In genomic region chr20:8376940-8377339, GRCh38 we compare ENCODE assay signal across 35 cellular contexts.
"Had no signal": no experiment of that assay in that cellular context is flagged by ENCODE, and none has a peak within 500 bp of the region (broad histone marks: within the 10 kb centered on the region; RNA-seq: fewer than 3 reads in every experiment).

No MANE protein-coding gene starts in this region.

- H3K27ac Mint-ChIP-seq: activated B cell treated with CpG ODN at 0.5 μM for 24 hours; activated CD4-positive, alpha-beta memory T cell treated with anti-CD3 and anti-CD28 coated beads for 36 hours; activated CD4-positive, alpha-beta T cell treated with anti-CD3 and anti-CD28 coated beads, Interleukin-2, amount 10 ng/mL, durations not matched to agents 24 days and 14 days; activated CD8-positive, alpha-beta T cell treated with anti-CD3 and anti-CD28 coated beads for 36 hours; activated naive CD4-positive, alpha-beta T cell treated with anti-CD3 and anti-CD28 coated beads for 36 hours; activated naive CD4-positive, alpha-beta T cell treated with anti-CD3 and anti-CD28 coated beads, Interleukin-2, amount 50 U/mL, for 72 hours; activated naive CD8-positive, alpha-beta T cell treated with anti-CD3 and anti-CD28 coated beads for 36 hours; activated T-cell treated with anti-CD3 and anti-CD28 coated beads, Interleukin-2, amount 50 U/mL, for 72 hours; activated T-helper 1 cell treated with anti-CD3 and anti-CD28 coated beads, Interleukin-12 subunit alpha, Interleukin-12 subunit beta, Interleukin-2, Interleukin-4 antibody, amounts not matched to agents 30 ng/mL and 10 ng/mL and 1 ng/mL, durations not matched to agents 14 hours and 24 hours and 36 hours; activated T-helper 17 cell treated with anti-CD3 and anti-CD28 coated beads, Interleukin-2, amount 50 U/mL, for 72 hours; T-helper 1 cell treated with Interleukin-12 subunit alpha and Interleukin-12 subunit beta and Interleukin-4 antibody, amounts not matched to agents 30 μg/mL and 1 μg/mL, for 36 hours; T-helper 2 cell treated with Interferon-gamma antibody and Interleukin-4, amounts not matched to agents 5 μg/mL and 100 μg/mL, for 36 hours had no signal

- H3K27me3 Mint-ChIP-seq: activated CD4-positive, alpha-beta memory T cell treated with anti-CD3 and anti-CD28 coated beads for 36 hours; activated CD4-positive, alpha-beta T cell treated with anti-CD3 and anti-CD28 coated beads, Interleukin-2, amount 10 ng/mL, durations not matched to agents 24 days and 14 days; activated CD8-positive, alpha-beta T cell treated with anti-CD3 and anti-CD28 coated beads for 36 hours; activated naive CD8-positive, alpha-beta T cell treated with anti-CD3 and anti-CD28 coated beads for 36 hours; activated T-helper 17 cell treated with anti-CD3 and anti-CD28 coated beads, Interleukin-2, amount 50 U/mL, for 72 hours had no signal

- H3K9me3 ChIP-seq: adrenal gland, body of pancreas, breast epithelium had no signal

- H3K4me1 Mint-ChIP-seq: activated B cell treated with CpG ODN at 0.5 μM for 24 hours; activated CD4-positive, alpha-beta T cell treated with anti-CD3 and anti-CD28 coated beads, Interleukin-2, amount 10 ng/mL, durations not matched to agents 24 days and 14 days; activated naive CD8-positive, alpha-beta T cell treated with anti-CD3 and anti-CD28 coated beads for 36 hours; activated T-helper 17 cell treated with anti-CD3 and anti-CD28 coated beads, Interleukin-2, amount 50 U/mL, for 72 hours had no signal

- H3K4me3 Mint-ChIP-seq: activated B cell treated with CpG ODN at 0.5 μM for 24 hours; activated CD4-positive, alpha-beta memory T cell treated with anti-CD3 and anti-CD28 coated beads for 36 hours; activated CD4-positive, alpha-beta T cell treated with anti-CD3 and anti-CD28 coated beads, Interleukin-2, amount 10 ng/mL, durations not matched to agents 24 days and 14 days; activated CD8-positive, alpha-beta T cell treated with anti-CD3 and anti-CD28 coated beads for 36 hours; activated naive CD4-positive, alpha-beta T cell treated with anti-CD3 and anti-CD28 coated beads for 36 hours; activated naive CD8-positive, alpha-beta T cell treated with anti-CD3 and anti-CD28 coated beads for 36 hours; activated T-cell treated with anti-CD3 and anti-CD28 coated beads, Interleukin-2, amount 50 U/mL, for 4 hours; activated T-cell treated with anti-CD3 and anti-CD28 coated beads, Interleukin-2, amount 50 U/mL, for 72 hours; activated T-helper 1 cell treated with anti-CD3 and anti-CD28 coated beads, Interleukin-12 subunit alpha, Interleukin-12 subunit beta, Interleukin-2, Interleukin-4 antibody, amounts not matched to agents 30 ng/mL and 10 ng/mL and 1 ng/mL, durations not matched to agents 14 hours and 24 hours and 36 hours; activated T-helper 17 cell treated with anti-CD3 and anti-CD28 coated beads, Interleukin-2, amount 50 U/mL, for 72 hours; T-helper 1 cell treated with Interleukin-12 subunit alpha and Interleukin-12 subunit beta and Interleukin-4 antibody, amounts not matched to agents 30 μg/mL and 1 μg/mL, for 36 hours; T-helper 2 cell treated with Interferon-gamma antibody and Interleukin-4, amounts not matched to agents 5 μg/mL and 100 μg/mL, for 36 hours had no signal

- H3K36me3 Mint-ChIP-seq: activated CD4-positive, alpha-beta memory T cell treated with anti-CD3 and anti-CD28 coated beads for 36 hours; activated naive CD4-positive, alpha-beta T cell treated with anti-CD3 and anti-CD28 coated beads, Interleukin-2, amount 50 U/mL, for 72 hours had no signal

- H3K4me1 ChIP-seq: adrenal gland, body of pancreas, breast epithelium had no signal

- H3K4me3 ChIP-seq: adrenal gland, body of pancreas, breast epithelium had no signal

- ATAC-seq: activated CD8-positive, alpha-beta T cell treated with anti-CD3 and anti-CD28 coated beads for 36 hours; activated naive CD4-positive, alpha-beta T cell treated with anti-CD3 and anti-CD28 coated beads, Interleukin-2, amount 50 U/mL, for 72 hours; activated T-cell treated with anti-CD3 and anti-CD28 coated beads, Interleukin-2, amount 50 U/mL, for 4 hours; activated T-cell treated with anti-CD3 and anti-CD28 coated beads, Interleukin-2, amount 50 U/mL, for 72 hours; activated T-helper 17 cell treated with anti-CD3 and anti-CD28 coated beads, Interleukin-2, amount 50 U/mL, for 72 hours; body of pancreas had no signal

- DNase-seq: activated B cell treated with CpG ODN at 0.5 μM for 24 hours; activated CD4-positive, alpha-beta memory T cell treated with anti-CD3 and anti-CD28 coated beads for 36 hours; activated CD4-positive, alpha-beta T cell treated with anti-CD3 and anti-CD28 coated beads for 4 hours; activated CD4-positive, alpha-beta T cell treated with anti-CD3 and anti-CD28 coated beads, Interleukin-2, amount 10 ng/mL, durations not matched to agents 24 days and 14 days; activated CD4-positive, alpha-beta T cell treated with anti-CD3 and anti-CD28 coated beads, Interleukin-2, amount 50 U/mL, for 1 hour; activated CD4-positive, alpha-beta T cell treated with anti-CD3 and anti-CD28 coated beads, Interleukin-2, amount 50 U/mL, for 4 hours; activated CD4-positive, CD25-positive, alpha-beta regulatory T cell treated with anti-CD3 and anti-CD28 coated beads, Interleukin-2, amount 50 U/mL, for 72 hours; activated CD8-positive, alpha-beta memory T cell treated with anti-CD3 and anti-CD28 coated beads, Interleukin-2, amount 50 U/mL, for 4 hours; activated CD8-positive, alpha-beta T cell treated with anti-CD3 and anti-CD28 coated beads for 36 hours; activated effector memory CD4-positive, alpha-beta T cell treated with anti-CD3 and anti-CD28 coated beads, Interleukin-2, amount 50 U/mL, for 16 hours; activated gamma-delta T cell treated with Interleukin-2 at 50 U/mL for 16 hours; activated naive CD4-positive, alpha-beta T cell; activated naive CD4-positive, alpha-beta T cell treated with anti-CD3 and anti-CD28 coated beads for 36 hours; activated naive CD4-positive, alpha-beta T cell treated with anti-CD3 and anti-CD28 coated beads, Interleukin-2, amount 50 U/mL, for 16 hours; activated naive CD8-positive, alpha-beta T cell treated with anti-CD3 and anti-CD28 coated beads for 36 hours; activated T-cell treated with anti-CD3 and anti-CD28 coated beads for 4 hours; activated T-cell treated with anti-CD3 and anti-CD28 coated beads, Interleukin-2, amount 50 U/mL, for 1 hour; activated T-cell treated with anti-CD3 and anti-CD28 coated beads, Interleukin-2, amount 50 U/mL, for 4 hours; activated T-cell treated with anti-CD3 and anti-CD28 coated beads, Interleukin-2, amount 50 U/mL, for 72 hours; adrenal gland; amniotic stem cell; aorta; body of pancreas; brain microvascular endothelial cell; central memory CD4-positive, alpha-beta T cell; T-helper 1 cell; T-helper 2 cell; T-helper 9 cell had no signal

- H3K9me3 Mint-ChIP-seq: activated B cell treated with CpG ODN at 0.5 μM for 24 hours; activated CD4-positive, alpha-beta memory T cell treated with anti-CD3 and anti-CD28 coated beads for 36 hours; activated CD8-positive, alpha-beta T cell treated with anti-CD3 and anti-CD28 coated beads for 36 hours; activated naive CD4-positive, alpha-beta T cell treated with anti-CD3 and anti-CD28 coated beads for 36 hours; activated T-cell treated with anti-CD3 and anti-CD28 coated beads, Interleukin-2, amount 50 U/mL, for 4 hours; activated T-helper 1 cell treated with anti-CD3 and anti-CD28 coated beads, Interleukin-12 subunit alpha, Interleukin-12 subunit beta, Interleukin-2, Interleukin-4 antibody, amounts not matched to agents 30 ng/mL and 10 ng/mL and 1 ng/mL, durations not matched to agents 14 hours and 24 hours and 36 hours; activated T-helper 17 cell treated with anti-CD3 and anti-CD28 coated beads, Interleukin-2, amount 50 U/mL, for 72 hours; T-helper 1 cell treated with Interleukin-12 subunit alpha and Interleukin-12 subunit beta and Interleukin-4 antibody, amounts not matched to agents 30 μg/mL and 1 μg/mL, for 36 hours; T-helper 2 cell treated with Interferon-gamma antibody and Interleukin-4, amounts not matched to agents 5 μg/mL and 100 μg/mL, for 36 hours had no signal

- H3K27ac ChIP-seq: adrenal gland, body of pancreas, brain microvascular endothelial cell, breast epithelium, VCaP had no signal

- H3K36me3 ChIP-seq: adrenal gland, brain microvascular endothelial cell, breast epithelium had no signal

- H3K27me3 ChIP-seq: adrenal gland, body of pancreas, brain microvascular endothelial cell, breast epithelium had no signal
